In the genomic region with DNA sequence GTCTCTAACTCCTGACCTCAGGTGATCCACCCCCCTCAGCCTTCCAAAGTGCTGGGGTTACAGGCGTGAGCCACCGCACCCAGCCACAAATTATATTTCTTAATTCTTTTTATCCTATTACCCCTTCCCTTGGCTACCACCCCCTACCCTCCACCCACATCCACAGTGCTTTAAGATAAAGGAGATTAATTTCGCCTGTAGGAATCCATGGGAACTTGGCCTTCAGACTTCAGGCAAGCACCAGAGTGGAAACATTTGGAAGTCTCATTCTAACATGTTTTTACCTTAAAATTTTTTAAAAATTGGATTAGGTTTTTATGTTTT, we compare ENCODE assay signal across 1 cellular context.
TF ChIP-seq lines count a peak whose summit lies in the region.

No MANE protein-coding gene starts in this region.

TF ChIP-seq in K562, 482 proteins besides CTCF, POLR2A, EP300 and RAD21:
- TF ChIP-seq, protein P1, sequence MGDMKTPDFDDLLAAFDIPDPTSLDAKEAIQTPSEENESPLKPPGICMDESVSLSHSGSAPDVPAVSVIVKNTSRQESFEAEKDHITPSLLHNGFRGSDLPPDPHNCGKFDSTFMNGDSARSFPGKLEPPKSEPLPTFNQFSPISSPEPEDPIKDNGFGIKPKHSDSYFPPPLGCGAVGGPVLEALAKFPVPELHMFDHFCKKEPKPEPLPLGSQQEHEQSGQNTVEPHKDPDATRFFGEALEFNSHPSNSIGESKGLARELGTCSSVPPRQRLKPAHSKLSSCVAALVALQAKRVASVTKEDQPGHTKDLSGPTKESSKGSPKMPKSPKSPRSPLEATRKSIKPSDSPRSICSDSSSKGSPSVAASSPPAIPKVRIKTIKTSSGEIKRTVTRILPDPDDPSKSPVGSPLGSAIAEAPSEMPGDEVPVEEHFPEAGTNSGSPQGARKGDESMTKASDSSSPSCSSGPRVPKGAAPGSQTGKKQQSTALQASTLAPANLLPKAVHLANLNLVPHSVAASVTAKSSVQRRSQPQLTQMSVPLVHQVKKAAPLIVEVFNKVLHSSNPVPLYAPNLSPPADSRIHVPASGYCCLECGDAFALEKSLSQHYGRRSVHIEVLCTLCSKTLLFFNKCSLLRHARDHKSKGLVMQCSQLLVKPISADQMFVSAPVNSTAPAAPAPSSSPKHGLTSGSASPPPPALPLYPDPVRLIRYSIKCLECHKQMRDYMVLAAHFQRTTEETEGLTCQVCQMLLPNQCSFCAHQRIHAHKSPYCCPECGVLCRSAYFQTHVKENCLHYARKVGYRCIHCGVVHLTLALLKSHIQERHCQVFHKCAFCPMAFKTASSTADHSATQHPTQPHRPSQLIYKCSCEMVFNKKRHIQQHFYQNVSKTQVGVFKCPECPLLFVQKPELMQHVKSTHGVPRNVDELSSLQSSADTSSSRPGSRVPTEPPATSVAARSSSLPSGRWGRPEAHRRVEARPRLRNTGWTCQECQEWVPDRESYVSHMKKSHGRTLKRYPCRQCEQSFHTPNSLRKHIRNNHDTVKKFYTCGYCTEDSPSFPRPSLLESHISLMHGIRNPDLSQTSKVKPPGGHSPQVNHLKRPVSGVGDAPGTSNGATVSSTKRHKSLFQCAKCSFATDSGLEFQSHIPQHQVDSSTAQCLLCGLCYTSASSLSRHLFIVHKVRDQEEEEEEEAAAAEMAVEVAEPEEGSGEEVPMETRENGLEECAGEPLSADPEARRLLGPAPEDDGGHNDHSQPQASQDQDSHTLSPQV (IDR thresholded peaks at IDR 0.05): peak; percentile 34; the same call in 1 of the 2 replicates
- TF ChIP-seq ZNF511 (CRISPR knock-in tag; IDR thresholded peaks at IDR 0.05) (no peak), RFX1 (IDR thresholded peaks at IDR 0.05) (peak; percentile 13; the same call in 1 of the 2 replicates), EGR1 (conservative IDR thresholded peaks at IDR 0.05) (peak; percentile 69), ZNF766 (CRISPR knock-in tag; conservative IDR thresholded peaks at IDR 0.05) (peak; percentile 33), ARID2 (IDR thresholded peaks at IDR 0.05) (no peak), NELFE (IDR thresholded peaks at IDR 0.05; ENCODE audit: insufficient read depth, insufficient read length) (no peak), FOXJ3 (CRISPR knock-in tag; IDR thresholded peaks at IDR 0.05) (no peak), GATA2 (CRISPR knock-in tag; IDR thresholded peaks at IDR 0.05) (0 out of 2 replicates have a peak, but pooled peaks have one; percentile 38), SRF (CRISPR knock-in tag; IDR thresholded peaks at IDR 0.05) (no peak), ZNF347 (CRISPR knock-in tag; IDR thresholded peaks at IDR 0.05; ENCODE audit: low read depth) (no peak), ZNF707 (CRISPR knock-in tag; conservative IDR thresholded peaks at IDR 0.05) (no peak), SMARCB1 (IDR thresholded peaks at IDR 0.05; ENCODE audit: insufficient read length, low read depth) (no peak), KLF13 (tag; IDR thresholded peaks at IDR 0.05; ENCODE audit: borderline replicate concordance, low read depth) (no peak), SREBF1 (IDR thresholded peaks at IDR 0.05; ENCODE audit: borderline replicate concordance, low read depth, low read length) (no peak), ARID1B (IDR thresholded peaks at IDR 0.05) (peak; percentile 9; the same call in 1 of the 2 replicates), PYGO2 (tag; IDR thresholded peaks at IDR 0.05) (no peak), SMARCC2 (IDR thresholded peaks at IDR 0.05; ENCODE audit: low read depth) (peak; percentile 17; the same call in 1 of the 2 replicates)
- TF ChIP-seq, protein P2, sequence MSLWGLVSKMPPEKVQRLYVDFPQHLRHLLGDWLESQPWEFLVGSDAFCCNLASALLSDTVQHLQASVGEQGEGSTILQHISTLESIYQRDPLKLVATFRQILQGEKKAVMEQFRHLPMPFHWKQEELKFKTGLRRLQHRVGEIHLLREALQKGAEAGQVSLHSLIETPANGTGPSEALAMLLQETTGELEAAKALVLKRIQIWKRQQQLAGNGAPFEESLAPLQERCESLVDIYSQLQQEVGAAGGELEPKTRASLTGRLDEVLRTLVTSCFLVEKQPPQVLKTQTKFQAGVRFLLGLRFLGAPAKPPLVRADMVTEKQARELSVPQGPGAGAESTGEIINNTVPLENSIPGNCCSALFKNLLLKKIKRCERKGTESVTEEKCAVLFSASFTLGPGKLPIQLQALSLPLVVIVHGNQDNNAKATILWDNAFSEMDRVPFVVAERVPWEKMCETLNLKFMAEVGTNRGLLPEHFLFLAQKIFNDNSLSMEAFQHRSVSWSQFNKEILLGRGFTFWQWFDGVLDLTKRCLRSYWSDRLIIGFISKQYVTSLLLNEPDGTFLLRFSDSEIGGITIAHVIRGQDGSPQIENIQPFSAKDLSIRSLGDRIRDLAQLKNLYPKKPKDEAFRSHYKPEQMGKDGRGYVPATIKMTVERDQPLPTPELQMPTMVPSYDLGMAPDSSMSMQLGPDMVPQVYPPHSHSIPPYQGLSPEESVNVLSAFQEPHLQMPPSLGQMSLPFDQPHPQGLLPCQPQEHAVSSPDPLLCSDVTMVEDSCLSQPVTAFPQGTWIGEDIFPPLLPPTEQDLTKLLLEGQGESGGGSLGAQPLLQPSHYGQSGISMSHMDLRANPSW (CRISPR knock-in tag; IDR thresholded peaks at IDR 0.05): no peak
- TF ChIP-seq, protein P3, sequence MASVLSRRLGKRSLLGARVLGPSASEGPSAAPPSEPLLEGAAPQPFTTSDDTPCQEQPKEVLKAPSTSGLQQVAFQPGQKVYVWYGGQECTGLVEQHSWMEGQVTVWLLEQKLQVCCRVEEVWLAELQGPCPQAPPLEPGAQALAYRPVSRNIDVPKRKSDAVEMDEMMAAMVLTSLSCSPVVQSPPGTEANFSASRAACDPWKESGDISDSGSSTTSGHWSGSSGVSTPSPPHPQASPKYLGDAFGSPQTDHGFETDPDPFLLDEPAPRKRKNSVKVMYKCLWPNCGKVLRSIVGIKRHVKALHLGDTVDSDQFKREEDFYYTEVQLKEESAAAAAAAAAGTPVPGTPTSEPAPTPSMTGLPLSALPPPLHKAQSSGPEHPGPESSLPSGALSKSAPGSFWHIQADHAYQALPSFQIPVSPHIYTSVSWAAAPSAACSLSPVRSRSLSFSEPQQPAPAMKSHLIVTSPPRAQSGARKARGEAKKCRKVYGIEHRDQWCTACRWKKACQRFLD (CRISPR knock-in tag; IDR thresholded peaks at IDR 0.05): peak; percentile 70
- TF ChIP-seq, protein P4, sequence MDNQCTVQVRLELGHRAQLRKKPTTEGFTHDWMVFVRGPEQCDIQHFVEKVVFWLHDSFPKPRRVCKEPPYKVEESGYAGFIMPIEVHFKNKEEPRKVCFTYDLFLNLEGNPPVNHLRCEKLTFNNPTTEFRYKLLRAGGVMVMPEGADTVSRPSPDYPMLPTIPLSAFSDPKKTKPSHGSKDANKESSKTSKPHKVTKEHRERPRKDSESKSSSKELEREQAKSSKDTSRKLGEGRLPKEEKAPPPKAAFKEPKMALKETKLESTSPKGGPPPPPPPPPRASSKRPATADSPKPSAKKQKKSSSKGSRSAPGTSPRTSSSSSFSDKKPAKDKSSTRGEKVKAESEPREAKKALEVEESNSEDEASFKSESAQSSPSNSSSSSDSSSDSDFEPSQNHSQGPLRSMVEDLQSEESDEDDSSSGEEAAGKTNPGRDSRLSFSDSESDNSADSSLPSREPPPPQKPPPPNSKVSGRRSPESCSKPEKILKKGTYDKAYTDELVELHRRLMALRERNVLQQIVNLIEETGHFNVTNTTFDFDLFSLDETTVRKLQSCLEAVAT (IDR thresholded peaks at IDR 0.05): 0 out of 4 replicates have a peak, but pooled peaks of 1 of the 2 experiments have one; percentile 1
- TF ChIP-seq, protein P5, sequence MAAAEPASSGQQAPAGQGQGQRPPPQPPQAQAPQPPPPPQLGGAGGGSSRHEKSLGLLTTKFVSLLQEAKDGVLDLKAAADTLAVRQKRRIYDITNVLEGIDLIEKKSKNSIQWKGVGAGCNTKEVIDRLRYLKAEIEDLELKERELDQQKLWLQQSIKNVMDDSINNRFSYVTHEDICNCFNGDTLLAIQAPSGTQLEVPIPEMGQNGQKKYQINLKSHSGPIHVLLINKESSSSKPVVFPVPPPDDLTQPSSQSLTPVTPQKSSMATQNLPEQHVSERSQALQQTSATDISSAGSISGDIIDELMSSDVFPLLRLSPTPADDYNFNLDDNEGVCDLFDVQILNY (CRISPR knock-in tag; IDR thresholded peaks at IDR 0.05): no peak
- TF ChIP-seq, protein P6, sequence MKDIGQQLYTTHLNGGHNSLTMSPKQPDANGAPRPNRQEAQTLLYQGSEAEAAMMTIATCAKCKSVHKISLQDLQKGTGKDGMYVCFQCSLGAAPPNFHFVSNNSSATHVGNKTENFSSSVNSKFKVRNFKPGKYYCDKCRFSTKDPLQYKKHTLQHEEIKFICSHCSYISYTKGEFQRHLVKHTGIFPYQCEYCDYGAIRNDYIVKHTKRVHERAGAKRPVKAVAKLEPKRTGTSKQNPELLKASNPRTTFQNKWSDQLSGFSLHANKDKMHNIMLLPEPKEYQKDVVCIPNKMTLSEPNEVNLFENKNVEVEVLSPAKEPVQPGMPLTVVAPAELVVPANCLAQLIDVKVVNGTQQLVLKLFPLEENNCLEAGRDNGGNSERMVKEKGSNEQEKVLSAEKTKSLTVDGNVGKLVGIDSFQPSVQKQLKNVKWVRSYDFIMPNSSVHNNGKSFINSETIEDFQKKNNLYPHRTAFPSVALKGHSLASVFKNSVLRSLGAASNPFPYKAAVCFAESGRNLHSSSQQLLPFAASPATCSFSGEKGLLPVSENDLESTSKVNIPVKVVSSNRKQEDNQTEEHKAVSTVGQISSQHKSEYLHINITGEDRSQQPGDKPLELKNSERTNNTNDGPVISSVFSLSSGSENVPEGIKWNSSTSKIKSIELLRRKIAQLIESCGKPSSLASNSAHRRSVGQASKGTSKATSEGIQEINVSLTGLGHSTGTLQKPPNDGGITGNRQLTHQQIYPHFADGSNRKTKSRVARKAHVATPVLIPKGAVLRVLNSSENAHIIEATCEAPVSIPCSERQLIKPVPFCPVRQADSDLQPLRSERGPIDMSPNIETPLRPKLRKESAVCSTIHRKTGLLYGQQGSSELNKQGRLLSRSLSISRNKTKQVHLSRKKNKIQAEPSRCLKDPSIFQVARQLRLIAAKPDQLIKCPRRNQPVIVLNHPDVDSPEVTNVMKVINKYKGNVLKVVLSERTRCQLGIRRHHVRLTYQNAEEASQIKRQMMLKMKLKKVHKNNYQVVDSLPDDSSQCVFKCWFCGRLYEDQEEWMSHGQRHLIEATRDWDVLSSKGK (CRISPR knock-in tag; IDR thresholded peaks at IDR 0.05): no peak
- TF ChIP-seq, protein P7, sequence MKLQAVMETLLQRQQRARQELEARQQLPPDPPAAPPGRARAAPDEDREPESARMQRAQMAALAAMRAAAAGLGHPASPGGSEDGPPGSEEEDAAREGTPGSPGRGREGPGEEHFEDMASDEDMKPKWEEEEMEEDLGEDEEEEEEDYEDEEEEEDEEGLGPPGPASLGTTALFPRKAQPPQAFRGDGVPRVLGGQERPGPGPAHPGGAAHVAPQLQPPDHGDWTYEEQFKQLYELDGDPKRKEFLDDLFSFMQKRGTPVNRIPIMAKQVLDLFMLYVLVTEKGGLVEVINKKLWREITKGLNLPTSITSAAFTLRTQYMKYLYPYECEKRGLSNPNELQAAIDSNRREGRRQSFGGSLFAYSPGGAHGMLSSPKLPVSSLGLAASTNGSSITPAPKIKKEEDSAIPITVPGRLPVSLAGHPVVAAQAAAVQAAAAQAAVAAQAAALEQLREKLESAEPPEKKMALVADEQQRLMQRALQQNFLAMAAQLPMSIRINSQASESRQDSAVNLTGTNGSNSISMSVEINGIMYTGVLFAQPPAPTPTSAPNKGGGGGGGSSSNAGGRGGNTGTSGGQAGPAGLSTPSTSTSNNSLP (IDR thresholded peaks at IDR 0.05; ENCODE audit: borderline replicate concordance, low read depth, low read length): 0 out of 2 replicates have a peak, but pooled peaks have one; percentile 33
